1 cellular context compared by ENCODE assay signal in genomic region chr12:110578522-110579238, GRCh38.
A peak's percentile ranks its signal among the peaks of the same experiment; 100 is the strongest.
TF ChIP-seq lines count a peak whose summit lies in the region.

No MANE protein-coding gene starts in this region.

TF ChIP-seq in HCT116, 20 proteins besides CTCF, POLR2A, EP300 and RAD21 (continued from another document):
- TF ChIP-seq MAX (IDR thresholded peaks at IDR 0.05) (peak; percentile 90), CBX3 (IDR thresholded peaks at IDR 0.05; ENCODE audit: low read depth) (peak; percentile 87), JUND (IDR thresholded peaks at IDR 0.05) (no peak; the same call in 1 of the 2 replicates), EZH2 (IDR thresholded peaks at IDR 0.05) (no peak), CEBPB (IDR thresholded peaks at IDR 0.05; ENCODE audit: low read depth) (peak; percentile 97), ZBTB33 (IDR thresholded peaks at IDR 0.05; ENCODE audit: extremely low read depth, insufficient replicate concordance, low read length) (no peak), EZH2phosphoT487 (IDR thresholded peaks at IDR 0.05; ENCODE audit: borderline replicate concordance) (no peak), ZFX (IDR thresholded peaks at IDR 0.05) (no peak), SP1 (IDR thresholded peaks at IDR 0.05; ENCODE audit: low read depth) (peak; percentile 93)
